ENCODE assay signal across 1 cellular context in the genomic region with DNA sequence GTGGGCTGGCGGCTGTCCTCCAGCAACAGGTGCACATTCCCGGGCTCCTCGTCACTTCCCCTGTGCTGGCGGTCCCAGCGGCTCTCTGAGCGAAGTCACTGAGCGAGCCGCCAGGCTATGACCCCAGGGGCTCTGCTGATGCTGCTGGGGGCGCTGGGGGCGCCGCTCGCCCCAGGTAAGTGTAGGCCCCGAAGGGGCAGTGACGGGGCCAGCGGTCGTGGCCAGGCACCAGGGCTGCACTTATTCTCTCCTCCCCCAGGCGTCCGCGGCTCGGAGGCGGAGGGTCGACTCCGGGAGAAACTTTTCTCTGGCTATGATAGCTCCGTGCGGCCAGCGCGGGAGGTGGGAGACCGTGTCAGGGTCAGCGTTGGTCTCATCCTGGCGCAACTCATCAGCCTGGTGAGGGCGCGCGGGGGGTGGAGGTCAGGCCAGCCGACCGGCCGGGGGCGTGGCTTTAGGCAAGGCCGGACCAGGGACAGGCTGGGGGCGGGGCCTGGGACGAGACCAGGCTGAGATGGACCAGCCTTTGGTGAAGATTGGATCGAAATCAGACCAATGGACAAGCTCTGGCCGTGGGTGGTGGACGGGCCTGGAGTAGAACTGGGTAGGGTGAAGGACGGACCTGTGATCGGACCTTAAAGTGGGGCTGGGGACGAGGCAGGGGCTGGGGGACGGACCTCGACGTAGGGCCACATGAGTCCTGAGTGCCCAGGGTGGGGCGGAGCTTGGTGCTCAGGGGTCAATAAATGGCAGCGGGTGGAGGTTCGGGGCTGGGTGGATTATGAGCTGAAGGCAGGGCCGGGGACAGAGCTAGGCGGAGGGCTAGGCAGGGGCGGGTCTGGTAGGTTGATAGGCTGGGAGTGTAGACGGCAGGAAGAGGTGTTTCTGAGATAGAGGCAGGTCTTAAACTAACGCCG.
A peak's percentile ranks its signal among the peaks of the same experiment; 100 is the strongest.
TF ChIP-seq lines count a peak whose summit lies in the region.

A gene with protein sequence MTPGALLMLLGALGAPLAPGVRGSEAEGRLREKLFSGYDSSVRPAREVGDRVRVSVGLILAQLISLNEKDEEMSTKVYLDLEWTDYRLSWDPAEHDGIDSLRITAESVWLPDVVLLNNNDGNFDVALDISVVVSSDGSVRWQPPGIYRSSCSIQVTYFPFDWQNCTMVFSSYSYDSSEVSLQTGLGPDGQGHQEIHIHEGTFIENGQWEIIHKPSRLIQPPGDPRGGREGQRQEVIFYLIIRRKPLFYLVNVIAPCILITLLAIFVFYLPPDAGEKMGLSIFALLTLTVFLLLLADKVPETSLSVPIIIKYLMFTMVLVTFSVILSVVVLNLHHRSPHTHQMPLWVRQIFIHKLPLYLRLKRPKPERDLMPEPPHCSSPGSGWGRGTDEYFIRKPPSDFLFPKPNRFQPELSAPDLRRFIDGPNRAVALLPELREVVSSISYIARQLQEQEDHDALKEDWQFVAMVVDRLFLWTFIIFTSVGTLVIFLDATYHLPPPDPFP (plus strand): TSS at position 51 of the 917 bp plus-strand sequence. CDS start 67 bp downstream, at position 118.

TF ChIP-seq in HepG2, 621 proteins besides CTCF, POLR2A, EP300 and RAD21 (continued from another document and continues in another):
- TF ChIP-seq, protein P1, sequence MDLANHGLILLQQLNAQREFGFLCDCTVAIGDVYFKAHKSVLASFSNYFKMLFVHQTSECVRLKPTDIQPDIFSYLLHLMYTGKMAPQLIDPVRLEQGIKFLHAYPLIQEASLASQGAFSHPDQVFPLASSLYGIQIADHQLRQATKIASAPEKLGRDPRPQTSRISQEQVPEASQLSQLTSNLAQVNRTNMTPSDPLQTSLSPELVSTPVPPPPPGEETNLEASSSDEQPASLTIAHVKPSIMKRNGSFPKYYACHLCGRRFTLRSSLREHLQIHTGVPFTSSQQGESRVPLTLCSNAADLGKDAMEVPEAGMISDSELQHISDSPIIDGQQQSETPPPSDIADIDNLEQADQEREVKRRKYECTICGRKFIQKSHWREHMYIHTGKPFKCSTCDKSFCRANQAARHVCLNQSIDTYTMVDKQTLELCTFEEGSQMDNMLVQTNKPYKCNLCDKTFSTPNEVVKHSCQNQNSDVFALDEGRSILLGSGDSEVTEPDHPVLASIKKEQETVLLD (CRISPR knock-in tag; IDR thresholded peaks at IDR 0.05; ENCODE audit: low read depth): peak; percentile 65; the same call in 1 of the 2 replicates
- TF ChIP-seq, protein P2, sequence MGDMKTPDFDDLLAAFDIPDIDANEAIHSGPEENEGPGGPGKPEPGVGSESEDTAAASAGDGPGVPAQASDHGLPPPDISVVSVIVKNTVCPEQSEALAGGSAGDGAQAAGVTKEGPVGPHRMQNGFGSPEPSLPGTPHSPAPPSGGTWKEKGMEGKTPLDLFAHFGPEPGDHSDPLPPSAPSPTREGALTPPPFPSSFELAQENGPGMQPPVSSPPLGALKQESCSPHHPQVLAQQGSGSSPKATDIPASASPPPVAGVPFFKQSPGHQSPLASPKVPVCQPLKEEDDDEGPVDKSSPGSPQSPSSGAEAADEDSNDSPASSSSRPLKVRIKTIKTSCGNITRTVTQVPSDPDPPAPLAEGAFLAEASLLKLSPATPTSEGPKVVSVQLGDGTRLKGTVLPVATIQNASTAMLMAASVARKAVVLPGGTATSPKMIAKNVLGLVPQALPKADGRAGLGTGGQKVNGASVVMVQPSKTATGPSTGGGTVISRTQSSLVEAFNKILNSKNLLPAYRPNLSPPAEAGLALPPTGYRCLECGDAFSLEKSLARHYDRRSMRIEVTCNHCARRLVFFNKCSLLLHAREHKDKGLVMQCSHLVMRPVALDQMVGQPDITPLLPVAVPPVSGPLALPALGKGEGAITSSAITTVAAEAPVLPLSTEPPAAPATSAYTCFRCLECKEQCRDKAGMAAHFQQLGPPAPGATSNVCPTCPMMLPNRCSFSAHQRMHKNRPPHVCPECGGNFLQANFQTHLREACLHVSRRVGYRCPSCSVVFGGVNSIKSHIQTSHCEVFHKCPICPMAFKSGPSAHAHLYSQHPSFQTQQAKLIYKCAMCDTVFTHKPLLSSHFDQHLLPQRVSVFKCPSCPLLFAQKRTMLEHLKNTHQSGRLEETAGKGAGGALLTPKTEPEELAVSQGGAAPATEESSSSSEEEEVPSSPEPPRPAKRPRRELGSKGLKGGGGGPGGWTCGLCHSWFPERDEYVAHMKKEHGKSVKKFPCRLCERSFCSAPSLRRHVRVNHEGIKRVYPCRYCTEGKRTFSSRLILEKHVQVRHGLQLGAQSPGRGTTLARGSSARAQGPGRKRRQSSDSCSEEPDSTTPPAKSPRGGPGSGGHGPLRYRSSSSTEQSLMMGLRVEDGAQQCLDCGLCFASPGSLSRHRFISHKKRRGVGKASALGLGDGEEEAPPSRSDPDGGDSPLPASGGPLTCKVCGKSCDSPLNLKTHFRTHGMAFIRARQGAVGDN (CRISPR knock-in tag; IDR thresholded peaks at IDR 0.05): peak; percentile 92
- TF ChIP-seq CAMTA2 (CRISPR knock-in tag; IDR thresholded peaks at IDR 0.05; ENCODE audit: borderline replicate concordance): 0 out of 2 replicates have a peak, but pooled peaks have one; percentile 72
- TF ChIP-seq, protein P3, sequence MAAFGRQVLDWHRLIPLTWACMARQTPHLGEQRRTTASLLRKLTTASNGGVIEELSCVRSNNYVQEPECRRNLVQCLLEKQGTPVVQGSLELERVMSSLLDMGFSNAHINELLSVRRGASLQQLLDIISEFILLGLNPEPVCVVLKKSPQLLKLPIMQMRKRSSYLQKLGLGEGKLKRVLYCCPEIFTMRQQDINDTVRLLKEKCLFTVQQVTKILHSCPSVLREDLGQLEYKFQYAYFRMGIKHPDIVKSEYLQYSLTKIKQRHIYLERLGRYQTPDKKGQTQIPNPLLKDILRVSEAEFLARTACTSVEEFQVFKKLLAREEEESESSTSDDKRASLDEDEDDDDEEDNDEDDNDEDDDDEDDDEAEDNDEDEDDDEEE (CRISPR knock-in tag; IDR thresholded peaks at IDR 0.05): 0 out of 2 replicates have a peak, but pooled peaks have one; percentile 5
- peak; percentile 54; the same call in 1 of the 2 replicates for TF ChIP-seq JUN (CRISPR knock-in tag; IDR thresholded peaks at IDR 0.05)
- TF ChIP-seq MZF1 (CRISPR knock-in tag; IDR thresholded peaks at IDR 0.05; ENCODE audit: borderline replicate concordance): no peak
- TF ChIP-seq HNRNPK (IDR thresholded peaks at IDR 0.05; ENCODE audit: low read depth, low read length, poor library complexity, severe bottlenecking): peak; percentile 16
- no peak for TF ChIP-seq GATA4 (IDR thresholded peaks at IDR 0.05; ENCODE audit: borderline replicate concordance, low read depth)
- TF ChIP-seq ZNF552 (CRISPR knock-in tag; IDR thresholded peaks at IDR 0.05; ENCODE audit: borderline replicate concordance): 0 out of 2 replicates have a peak, but pooled peaks have one; percentile 53
- TF ChIP-seq MIER2 (CRISPR knock-in tag; IDR thresholded peaks at IDR 0.05): no peak
- TF ChIP-seq, protein P4, sequence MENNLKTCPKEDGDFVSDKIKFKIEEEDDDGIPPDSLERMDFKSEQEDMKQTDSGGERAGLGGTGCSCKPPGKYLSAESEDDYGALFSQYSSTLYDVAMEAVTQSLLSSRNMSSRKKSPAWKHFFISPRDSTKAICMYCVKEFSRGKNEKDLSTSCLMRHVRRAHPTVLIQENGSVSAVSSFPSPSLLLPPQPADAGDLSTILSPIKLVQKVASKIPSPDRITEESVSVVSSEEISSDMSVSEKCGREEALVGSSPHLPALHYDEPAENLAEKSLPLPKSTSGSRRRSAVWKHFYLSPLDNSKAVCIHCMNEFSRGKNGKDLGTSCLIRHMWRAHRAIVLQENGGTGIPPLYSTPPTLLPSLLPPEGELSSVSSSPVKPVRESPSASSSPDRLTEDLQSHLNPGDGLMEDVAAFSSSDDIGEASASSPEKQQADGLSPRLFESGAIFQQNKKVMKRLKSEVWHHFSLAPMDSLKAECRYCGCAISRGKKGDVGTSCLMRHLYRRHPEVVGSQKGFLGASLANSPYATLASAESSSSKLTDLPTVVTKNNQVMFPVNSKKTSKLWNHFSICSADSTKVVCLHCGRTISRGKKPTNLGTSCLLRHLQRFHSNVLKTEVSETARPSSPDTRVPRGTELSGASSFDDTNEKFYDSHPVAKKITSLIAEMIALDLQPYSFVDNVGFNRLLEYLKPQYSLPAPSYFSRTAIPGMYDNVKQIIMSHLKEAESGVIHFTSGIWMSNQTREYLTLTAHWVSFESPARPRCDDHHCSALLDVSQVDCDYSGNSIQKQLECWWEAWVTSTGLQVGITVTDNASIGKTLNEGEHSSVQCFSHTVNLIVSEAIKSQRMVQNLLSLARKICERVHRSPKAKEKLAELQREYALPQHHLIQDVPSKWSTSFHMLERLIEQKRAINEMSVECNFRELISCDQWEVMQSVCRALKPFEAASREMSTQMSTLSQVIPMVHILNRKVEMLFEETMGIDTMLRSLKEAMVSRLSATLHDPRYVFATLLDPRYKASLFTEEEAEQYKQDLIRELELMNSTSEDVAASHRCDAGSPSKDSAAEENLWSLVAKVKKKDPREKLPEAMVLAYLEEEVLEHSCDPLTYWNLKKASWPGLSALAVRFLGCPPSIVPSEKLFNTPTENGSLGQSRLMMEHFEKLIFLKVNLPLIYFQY (CRISPR knock-in tag; IDR thresholded peaks at IDR 0.05; ENCODE audit: borderline replicate concordance): 0 out of 2 replicates have a peak, but pooled peaks have one; percentile 28
- TF ChIP-seq, protein P5, sequence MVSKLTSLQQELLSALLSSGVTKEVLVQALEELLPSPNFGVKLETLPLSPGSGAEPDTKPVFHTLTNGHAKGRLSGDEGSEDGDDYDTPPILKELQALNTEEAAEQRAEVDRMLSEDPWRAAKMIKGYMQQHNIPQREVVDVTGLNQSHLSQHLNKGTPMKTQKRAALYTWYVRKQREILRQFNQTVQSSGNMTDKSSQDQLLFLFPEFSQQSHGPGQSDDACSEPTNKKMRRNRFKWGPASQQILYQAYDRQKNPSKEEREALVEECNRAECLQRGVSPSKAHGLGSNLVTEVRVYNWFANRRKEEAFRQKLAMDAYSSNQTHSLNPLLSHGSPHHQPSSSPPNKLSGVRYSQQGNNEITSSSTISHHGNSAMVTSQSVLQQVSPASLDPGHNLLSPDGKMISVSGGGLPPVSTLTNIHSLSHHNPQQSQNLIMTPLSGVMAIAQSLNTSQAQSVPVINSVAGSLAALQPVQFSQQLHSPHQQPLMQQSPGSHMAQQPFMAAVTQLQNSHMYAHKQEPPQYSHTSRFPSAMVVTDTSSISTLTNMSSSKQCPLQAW (CRISPR knock-in tag; IDR thresholded peaks at IDR 0.05): no peak
- TF ChIP-seq GPN1 (CRISPR knock-in tag; IDR thresholded peaks at IDR 0.05; ENCODE audit: borderline replicate concordance): no peak
- no peak for TF ChIP-seq FOXO1 (CRISPR knock-in tag; IDR thresholded peaks at IDR 0.05)
- no peak for TF ChIP-seq ZSCAN22 (CRISPR knock-in tag; IDR thresholded peaks at IDR 0.05)
- TF ChIP-seq ZZZ3 (CRISPR knock-in tag; IDR thresholded peaks at IDR 0.05; ENCODE audit: borderline replicate concordance): 0 out of 2 replicates have a peak, but pooled peaks have one; percentile 36
- TF ChIP-seq SP5 (CRISPR knock-in tag; IDR thresholded peaks at IDR 0.05; ENCODE audit: borderline replicate concordance, low read depth): peak; percentile 43
- no peak for TF ChIP-seq SRF (IDR thresholded peaks at IDR 0.05; ENCODE audit: low read depth, low read length)
- TF ChIP-seq TBP (CRISPR knock-in tag; IDR thresholded peaks at IDR 0.05): no peak
- TF ChIP-seq CHD4 (IDR thresholded peaks at IDR 0.05; ENCODE audit: borderline replicate concordance, low read length): no peak
- peak; percentile 87 for TF ChIP-seq SAP130 (CRISPR knock-in tag; IDR thresholded peaks at IDR 0.05; ENCODE audit: low read depth)
- TF ChIP-seq, protein P6, sequence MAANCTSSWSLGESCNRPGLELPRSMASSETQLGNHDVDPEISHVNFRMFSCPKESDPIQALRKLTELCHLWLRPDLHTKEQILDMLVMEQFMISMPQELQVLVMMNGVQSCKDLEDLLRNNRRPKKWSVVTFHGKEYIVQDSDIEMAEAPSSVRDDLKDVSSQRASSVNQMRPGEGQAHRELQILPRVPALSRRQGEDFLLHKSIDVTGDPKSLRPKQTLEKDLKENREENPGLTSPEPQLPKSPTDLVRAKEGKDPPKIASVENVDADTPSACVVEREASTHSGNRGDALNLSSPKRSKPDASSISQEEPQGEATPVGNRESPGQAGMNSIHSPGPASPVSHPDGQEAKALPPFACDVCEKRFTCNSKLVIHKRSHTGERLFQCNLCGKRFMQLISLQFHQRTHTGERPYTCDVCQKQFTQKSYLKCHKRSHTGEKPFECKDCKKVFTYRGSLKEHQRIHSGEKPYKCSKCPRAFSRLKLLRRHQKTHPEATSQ (CRISPR knock-in tag; IDR thresholded peaks at IDR 0.05; ENCODE audit: borderline replicate concordance): no peak
- peak; percentile 66; the same call in 1 of the 2 replicates for TF ChIP-seq ZNF296 (CRISPR knock-in tag; conservative IDR thresholded peaks at IDR 0.05)
- no peak for TF ChIP-seq RAD51 (IDR thresholded peaks at IDR 0.05; ENCODE audit: borderline replicate concordance)
- TF ChIP-seq RARA (CRISPR knock-in tag; IDR thresholded peaks at IDR 0.05): peak; percentile 51
- no peak for TF ChIP-seq RFX1 (IDR thresholded peaks at IDR 0.05)
- TF ChIP-seq ZNF44 (CRISPR knock-in tag; IDR thresholded peaks at IDR 0.05): peak; percentile 80
- 0 out of 2 replicates have a peak, but pooled peaks have one; percentile 53 for TF ChIP-seq ZNF235 (CRISPR knock-in tag; IDR thresholded peaks at IDR 0.05; ENCODE audit: borderline replicate concordance)
- peak; percentile 20; the same call in 1 of the 2 replicates for TF ChIP-seq MIER3 (CRISPR knock-in tag; IDR thresholded peaks at IDR 0.05; ENCODE audit: borderline replicate concordance)
- TF ChIP-seq ZNF878 (CRISPR knock-in tag; IDR thresholded peaks at IDR 0.05): no peak
- no peak for TF ChIP-seq POLR2AphosphoS2 (IDR thresholded peaks at IDR 0.05; ENCODE audit: low read depth, low read length)
- no peak for TF ChIP-seq FOXK1 (CRISPR knock-in tag; IDR thresholded peaks at IDR 0.05; ENCODE audit: borderline replicate concordance, low read depth)
- TF ChIP-seq, protein P7, sequence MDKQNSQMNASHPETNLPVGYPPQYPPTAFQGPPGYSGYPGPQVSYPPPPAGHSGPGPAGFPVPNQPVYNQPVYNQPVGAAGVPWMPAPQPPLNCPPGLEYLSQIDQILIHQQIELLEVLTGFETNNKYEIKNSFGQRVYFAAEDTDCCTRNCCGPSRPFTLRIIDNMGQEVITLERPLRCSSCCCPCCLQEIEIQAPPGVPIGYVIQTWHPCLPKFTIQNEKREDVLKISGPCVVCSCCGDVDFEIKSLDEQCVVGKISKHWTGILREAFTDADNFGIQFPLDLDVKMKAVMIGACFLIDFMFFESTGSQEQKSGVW (CRISPR knock-in tag; IDR thresholded peaks at IDR 0.05; ENCODE audit: borderline replicate concordance): no peak
- TF ChIP-seq ZNF75D (CRISPR knock-in tag; IDR thresholded peaks at IDR 0.05; ENCODE audit: borderline replicate concordance): no peak
- TF ChIP-seq KLF15 (CRISPR knock-in tag; IDR thresholded peaks at IDR 0.05; ENCODE audit: borderline replicate concordance): no peak
- TF ChIP-seq BRD4 (CRISPR knock-in tag; IDR thresholded peaks at IDR 0.05): no peak; the same call in 1 of the 2 replicates
- no peak for TF ChIP-seq PRPF4 (IDR thresholded peaks at IDR 0.05; ENCODE audit: low read depth, low read length, poor library complexity, severe bottlenecking)
- no peak for TF ChIP-seq SYNCRIP (IDR thresholded peaks at IDR 0.05; ENCODE audit: insufficient read depth, low read depth, low read length)
- peak; percentile 26; the same call in 1 of the 3 replicates for TF ChIP-seq MXI1 (IDR thresholded peaks at IDR 0.05; ENCODE audit: borderline replicate concordance, low read depth, low read length)
